17 cellular contexts compared by ENCODE assay signal in the genomic region with DNA sequence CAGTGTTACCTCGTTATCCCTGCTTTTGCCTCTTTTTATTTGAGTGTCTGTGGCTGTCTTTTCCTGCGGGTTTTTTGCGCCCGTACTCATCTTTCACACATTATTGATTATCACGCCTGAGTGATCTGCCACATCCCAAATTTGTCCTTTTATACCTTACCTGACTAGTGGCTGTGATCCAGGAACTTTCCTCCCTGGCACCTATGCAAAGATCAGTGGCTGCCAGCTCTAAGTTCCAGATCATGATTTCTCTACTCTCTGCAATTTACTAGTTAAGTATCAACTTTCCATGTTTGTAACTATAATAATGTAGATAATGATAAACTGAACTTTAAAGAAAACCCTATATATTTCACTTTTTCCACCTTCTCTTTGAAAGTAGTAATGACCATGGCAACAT. TPM values are rescaled to one million over a fixed set of nuclear protein-coding genes. Genes with fewer than 3 reads are reported as not detected.
DNase-seq lines count a peak whose midpoint lies in the region; ATAC-seq, FAIRE-seq and TF ChIP-seq lines count a peak whose summit lies in the region.
"Had no signal": no experiment of that assay in that cellular context is flagged by ENCODE, and none has a peak within 500 bp of the region (broad histone marks: within the 10 kb centered on the region; RNA-seq: fewer than 3 reads in every experiment).

No MANE protein-coding gene starts in this region.

- H3K79me1 ChIP-seq in trophoblast cell (ENCODE audit: low read length) = no peaks in the 10 kb centered on the region

- H3K4me3 ChIP-seq in liver (ENCODE audit: low read depth in 1 of 3, low read length in 3 of 3) = no peak overlapping the region
- no peak overlapping the region for H3K4me3 ChIP-seq in HepG2 (replicated peaks in 1 of 3; ENCODE audit: insufficient read depth in 1 of 3, low read depth in 2 of 3, low read length in 3 of 3)
- H3K4me3 ChIP-seq in kidney (ENCODE audit: low read length in 2 of 2) = no peak overlapping the region
- H3K4me3 ChIP-seq in trophoblast cell (ENCODE audit: low read depth, low read length) = no peak overlapping the region
- H3K4me3 ChIP-seq in tibial artery = no peak overlapping the region

- H3K14ac ChIP-seq in trophoblast cell (ENCODE audit: low read length) = no peak overlapping the region

- no peaks in the 10 kb centered on the region for H3K79me2 ChIP-seq in HepG2 (ENCODE audit: insufficient read depth, low read length)
- H3K79me2 ChIP-seq in trophoblast cell (ENCODE audit: control insufficient read depth, insufficient read depth, low read length, poor library complexity) = peaks cover 2% of the 10 kb centered on the region

- intact Hi-C loops in HepG2 (cut with micrococcal nuclease; ENCODE audit: unreplicated experiment) = loop anchor here (5.0 kb wide), 1 partner anchor 34 kb away; no protein-coding TSS in a partner anchor
- intact Hi-C loops in kidney (cut with DNase I) = no loop called here
- intact Hi-C loops in tibial artery (cut with DNase I; ENCODE audit: low total_unique reads) = no loop called here

- FAIRE-seq in HepG2 (lab: Jason Lieb, UNC) (no peak), kidney (lab: Jason Lieb, UNC) (no peak)
- FAIRE-seq: RCC 7860 had no signal

- peak overlapping the region; percentile 95 for H3K4ac ChIP-seq in trophoblast cell (ENCODE audit: low read depth, low read length)

- WGBS in liver = 40% methylated on average over 5 of the region's 5 CpGs
- WGBS in HepG2 (ENCODE audit: low lambda C conversion rate) = 98% methylated on average over 5 of the region's 5 CpGs
- WGBS in trophoblast cell (ENCODE audit: extremely low coverage, insufficient coverage, insufficient read length) = no CpG with 5 or more reads among the region's 5 CpGs

- H3K4me1 ChIP-seq in liver (ENCODE audit: control insufficient read depth in 4 of 4, insufficient read depth in 4 of 4, low read length in 3 of 4) (peaks cover under 1 to 24% (median 15%) of the 10 kb centered on the region in 4 donors), HepG2 (ENCODE audit: insufficient read depth, low read length) (no peaks in the 10 kb centered on the region), kidney (ENCODE audit: control insufficient read depth in 1 of 2, insufficient read depth in 1 of 2, low read depth in 1 of 2, low read length in 2 of 2) (peaks cover 2 to 23% of the 10 kb centered on the region in 2 donors), trophoblast cell (ENCODE audit: control insufficient read depth in 1 of 2, insufficient read depth in 2 of 2, low read length in 2 of 2) (peaks cover 2 to 5% of the 10 kb centered on the region in 2 experiments), tibial artery (no peaks in the 10 kb centered on the region)

- H3K9ac ChIP-seq in liver (ENCODE audit: low read depth in 1 of 2, low read length in 2 of 2) (no peak overlapping the region), HepG2 (ENCODE audit: insufficient read depth, low read depth, low read length) (no peak overlapping the region), kidney (ENCODE audit: low read length in 2 of 2) (no peak overlapping the region), trophoblast cell (ENCODE audit: low read length) (no peak overlapping the region)

- H2AK5ac ChIP-seq in trophoblast cell (ENCODE audit: low read length) = no peak overlapping the region

- TF ChIP-seq EP300 in HepG2 (IDR thresholded peaks at IDR 0.05; ENCODE audit: low read depth in 2 of 2, low read length in 2 of 2) (no peak), HepG2 (CRISPR knock-in tag; IDR thresholded peaks at IDR 0.05; ENCODE audit: borderline replicate concordance) (no peak)

- H3K9me3 ChIP-seq in liver (ENCODE audit: control insufficient read depth in 4 of 4, low read length in 3 of 4) = no peaks in the 10 kb centered on the region
- H3K9me3 ChIP-seq in HepG2 (ENCODE audit: low read length) = no peaks in the 10 kb centered on the region
- no peaks in the 10 kb centered on the region for H3K9me3 ChIP-seq in kidney (ENCODE audit: control insufficient read depth in 1 of 2, low read length in 2 of 2)
- no peaks in the 10 kb centered on the region for H3K9me3 ChIP-seq in trophoblast cell (ENCODE audit: insufficient read depth, low read depth, low read length)
- H3K9me3 ChIP-seq in tibial artery = no peaks in the 10 kb centered on the region

- no peak overlapping the region for H2BK120ac ChIP-seq in trophoblast cell (ENCODE audit: insufficient read depth, low read length, poor library complexity)

- H4K12ac ChIP-seq in trophoblast cell (ENCODE audit: low read depth, low read length) = no peak overlapping the region

- no peak for ATAC-seq in HepG2

- TF ChIP-seq RAD21 in liver (IDR thresholded peaks at IDR 0.05) (peak in 1 of 2 donors; percentile 49), HepG2 (CRISPR knock-in tag; IDR thresholded peaks at IDR 0.05) (no peak)

- H3K18ac ChIP-seq in trophoblast cell (ENCODE audit: low read length) = no peak overlapping the region

- no peak overlapping the region for H4K91ac ChIP-seq in trophoblast cell (ENCODE audit: low read depth, low read length)

- POLR2A ChIA-PET in HepG2 (lab: Yijun Ruan, JAX) (no interaction called here), GM10248 (lab: Yijun Ruan, JAX) (no interaction called here)

- H3K23ac ChIP-seq in trophoblast cell (ENCODE audit: low read length) = no peak overlapping the region

- H3K4me2 ChIP-seq in HepG2 (ENCODE audit: low read depth, low read length) (no peak overlapping the region), trophoblast cell (ENCODE audit: low read length) (no peak overlapping the region)

- no peaks in the 10 kb centered on the region for H3K36me3 ChIP-seq in liver (ENCODE audit: control insufficient read depth in 4 of 4, insufficient read depth in 3 of 4, low read depth in 1 of 4, low read length in 3 of 4)
- H3K36me3 ChIP-seq in HepG2 (replicated peaks in 1 of 2; ENCODE audit: control insufficient read depth in 1 of 2, insufficient read depth in 2 of 2, low read length in 2 of 2) = no peaks in the 10 kb centered on the region
- H3K36me3 ChIP-seq in kidney (ENCODE audit: control insufficient read depth in 1 of 2, insufficient read depth in 2 of 2, low read length in 2 of 2) = no peaks in the 10 kb centered on the region
- H3K36me3 ChIP-seq in trophoblast cell (ENCODE audit: control insufficient read depth in 1 of 2, insufficient read depth in 2 of 2, low read length in 2 of 2) = no peaks in the 10 kb centered on the region
- H3K36me3 ChIP-seq in tibial artery = no peaks in the 10 kb centered on the region

- TF ChIP-seq POLR2A in HepG2 (IDR thresholded peaks at IDR 0.05; ENCODE audit: insufficient read depth in 1 of 2, low read depth in 2 of 2, low read length in 2 of 2) = no peak

- peak overlapping the region; percentile 49 for H2BK12ac ChIP-seq in trophoblast cell (ENCODE audit: low read length)

- H3K27me3 ChIP-seq in liver (ENCODE audit: control insufficient read depth in 4 of 4, insufficient read depth in 4 of 4, low read length in 3 of 4) (no peaks in the 10 kb centered on the region), HepG2 (ENCODE audit: control insufficient read depth in 1 of 2, insufficient read depth in 2 of 2, low read length in 2 of 2) (no peaks in the 10 kb centered on the region), trophoblast cell (ENCODE audit: insufficient read depth, low read length) (no peaks in the 10 kb centered on the region), tibial artery (no peaks in the 10 kb centered on the region)

- H3K27ac ChIP-seq in liver (ENCODE audit: low read depth in 1 of 2, low read length in 2 of 2) = no peak overlapping the region
- H3K27ac ChIP-seq in HepG2 (ENCODE audit: extremely low read length, insufficient read depth, low read length) = no peak overlapping the region
- peak overlapping the region; percentile 0 to 55 for H3K27ac ChIP-seq in kidney (ENCODE audit: low read depth in 2 of 2, low read length in 2 of 2)
- no peak overlapping the region for H3K27ac ChIP-seq in trophoblast cell (ENCODE audit: low read depth, low read length)
- no peak overlapping the region for H3K27ac ChIP-seq in tibial artery

- CTCF ChIA-PET in HepG2 (lab: Yijun Ruan, JAX; ENCODE audit: low intra/inter-chr PET ratio, low total read pairs) (no interaction called here), GM10248 (lab: Yijun Ruan, JAX) (no interaction called here)

- H4K20me1 ChIP-seq in HepG2 (ENCODE audit: insufficient read depth, low read length) = no peaks in the 10 kb centered on the region; the same call in 1 of the 2 replicates

- in situ Hi-C loops in HepG2 (cut with HindIII; ENCODE audit: extremely low pct_ligation_motif_present, low pct_unique_long_range_greater_than_20kb) = no loop called here

- H2BK5ac ChIP-seq in trophoblast cell (ENCODE audit: low read depth, low read length, poor library complexity) = no peak overlapping the region

- DNase-seq in HepG2 (ENCODE audit: low spot score) (no peak), kidney (no peak), trophoblast cell (no peak), tibial artery (no peak), OCI-M2 (lab: John Stamatoyannopoulos, UW; ENCODE audit: unreplicated experiment) (no peak), GM10248 (ENCODE audit: extremely low spot score) (no peak)
- DNase-seq: C1 segment of cervical spinal cord, EL, HFFc6, KG1, NCI-H1436, NCI-H2029 treated with DMSO at 0.1 percent for 48 hours, NCI-H510A, NCI-H82, SHP77 had no signal

- no TSS peak for BruUV-seq in HepG2 (replicated peaks; lab: Mats Ljungman, UMichigan)

- no peak overlapping the region for H4K8ac ChIP-seq in trophoblast cell (ENCODE audit: low read depth, low read length)

- TF ChIP-seq CTCF in liver (IDR thresholded peaks at IDR 0.05; ENCODE audit: low read depth, low read length, missing input control) (no peak), HepG2 (CRISPR knock-in tag; IDR thresholded peaks at IDR 0.05) (no peak), kidney (IDR thresholded peaks at IDR 0.05; ENCODE audit: borderline replicate concordance, extremely low read depth, insufficient read depth) (no peak), tibial artery (IDR thresholded peaks at IDR 0.05) (no peak), GM10248 (IDR thresholded peaks at IDR 0.05; ENCODE audit: control extremely low read depth, extremely low read depth, low read depth, missing control alignments) (no peak)

- H2AFZ ChIP-seq in HepG2 (ENCODE audit: low read length) (no peak overlapping the region), trophoblast cell (ENCODE audit: insufficient read depth, low read length, poor library complexity) (no peak overlapping the region)

RNA-seq across cellular contexts. Expression of a gene that starts 36.9 kb away (rescaled TPM):
- total RNA-seq in liver (10 to 100 TPM in 1 of 2 donors, 1 to 10 TPM in 1; 9.7 to 23.8 TPM), HepG2 (2016; rRNA removed; fragmentation: Illumina TruSeq; extraction: Trizol) (15.4 and 18.3 TPM in 2 replicates), kidney (52.9 TPM)
- polyA plus RNA-seq in liver (10 to 100 TPM in 1 of 2 donors, 1 to 10 TPM in 1; 4.6 to 25.5 TPM), HepG2 (2011; rRNA removed) (4.2 TPM in 2 replicates), kidney (ENCODE audit: insufficient read depth, low read depth, low replicate concordance) (26.6 TPM)
- total RNA-seq in HepG2 (2016; cell fraction: cytosol; rRNA removed; fragmentation: Illumina TruSeq; extraction: Trizol; ENCODE audit: low read depth) = 7.4 and 7.7 TPM in 2 replicates
- 15.1 and 18.8 TPM in 2 replicates for total RNA-seq in HepG2 (2016; cell fraction: insoluble cytoplasmic fraction; rRNA removed; fragmentation: Illumina TruSeq; extraction: Trizol)
- total RNA-seq in HepG2 (2016; cell fraction: membrane; rRNA removed; fragmentation: Illumina TruSeq; extraction: Trizol) = 9.7 and 11.5 TPM in 2 replicates
- 37.5 TPM in 2 replicates for total RNA-seq in HepG2 (2016; cell fraction: nucleus; rRNA removed; fragmentation: Illumina TruSeq; extraction: Trizol)
- polyA plus RNA-seq in HepG2 (2011; cell fraction: cytosol; rRNA removed) = 1.9 and 3.2 TPM in 2 replicates
- polyA plus RNA-seq in HepG2 (2011; cell fraction: nucleus; rRNA removed) = 4.5 and 5.1 TPM in 2 replicates
- polyA plus RNA-seq in HepG2 (2012) = 8.3 and 9.2 TPM in 2 replicates
- polyA plus RNA-seq in HepG2 (2016; cell fraction: cytosol; fragmentation: Illumina TruSeq; extraction: Trizol; ENCODE audit: low read depth) = 2.1 and 2.5 TPM in 2 replicates
- 18.8 and 19.1 TPM in 2 replicates for polyA plus RNA-seq in HepG2 (2016; cell fraction: insoluble cytoplasmic fraction; fragmentation: Illumina TruSeq; extraction: Trizol; ENCODE audit: low read depth)
- polyA plus RNA-seq in HepG2 (2016; cell fraction: membrane; fragmentation: Illumina TruSeq; extraction: Trizol; ENCODE audit: low read depth) = 5.4 and 6.0 TPM in 2 replicates
- polyA plus RNA-seq in HepG2 (2016; cell fraction: nucleus; fragmentation: Illumina TruSeq; extraction: Trizol; ENCODE audit: insufficient read depth, low read depth) = 18.7 and 20.9 TPM in 2 replicates
- 6.9 and 7.2 TPM in 2 replicates for polyA minus RNA-seq in HepG2 (2011; rRNA and poly(A)+ RNA removed; ENCODE audit: low replicate concordance)
- 5.7 and 7.0 TPM in 2 replicates for polyA minus RNA-seq in HepG2 (2011; cell fraction: cytosol; rRNA and poly(A)+ RNA removed)
- 47.4 and 51.5 TPM in 2 replicates for polyA minus RNA-seq in HepG2 (2011; cell fraction: nucleus; rRNA and poly(A)+ RNA removed)
- polyA plus RNA-seq in trophoblast cell (2013) = 33.8 and 35.6 TPM in 2 replicates

Comparison
In these comparisons a context has a peak if more than half of its experiments do, and no peak if none do; other contexts are left out.
1. H3K27ac ChIP-seq: peak in kidney (2 of 2); none in liver (0 of 2), HepG2 (single experiment), trophoblast cell (single experiment) and tibial artery (0 of 2).